ENCODE assay signal across 1 cellular context in genomic region chr1:160907976-160908375, GRCh38.
TF ChIP-seq lines count a peak whose summit lies in the region.

No MANE protein-coding gene starts in this region.

TF ChIP-seq in SK-N-SH, 30 proteins besides CTCF, POLR2A, EP300 and RAD21:
- TF ChIP-seq RFX5 (IDR thresholded peaks at IDR 0.05; ENCODE audit: low read length) (no peak), TCF12 (IDR thresholded peaks at IDR 0.05) (no peak), JUND (IDR thresholded peaks at IDR 0.05) (no peak)
TF ChIP-seq in SK-N-SH: peak in this region for 0.
